1 cellular context compared by ENCODE assay signal in genomic region chr20:32685541-32686529, GRCh38.
TF ChIP-seq lines count a peak whose summit lies in the region.

No MANE protein-coding gene starts in this region.

TF ChIP-seq in HepG2, 621 proteins besides CTCF, POLR2A, EP300 and RAD21 (continued from another document and continues in another):
- TF ChIP-seq ATF6 (CRISPR knock-in tag; conservative IDR thresholded peaks at IDR 0.05), result peak; percentile 93; the same call in 1 of the 2 replicates
- peak; percentile 91 for TF ChIP-seq BORCS8-MEF2B (CRISPR knock-in tag; IDR thresholded peaks at IDR 0.05)
- no peak; the same call in 1 of the 2 replicates for TF ChIP-seq GMEB2 (CRISPR knock-in tag; IDR thresholded peaks at IDR 0.05; ENCODE audit: low read depth)
- TF ChIP-seq ZNF362 (CRISPR knock-in tag; IDR thresholded peaks at IDR 0.05; ENCODE audit: borderline replicate concordance), result peak; percentile 87; the same call in 1 of the 2 replicates
- peak; percentile 88 for TF ChIP-seq MIER2 (CRISPR knock-in tag; IDR thresholded peaks at IDR 0.05)
- peak; percentile 97 for TF ChIP-seq ZBTB20 (CRISPR knock-in tag; IDR thresholded peaks at IDR 0.05; ENCODE audit: borderline replicate concordance, low read depth)
- peak; percentile 94 for TF ChIP-seq POGZ (CRISPR knock-in tag; IDR thresholded peaks at IDR 0.05)
- TF ChIP-seq ZFYVE20 (CRISPR knock-in tag; IDR thresholded peaks at IDR 0.05; ENCODE audit: borderline replicate concordance, low read depth), result no peak
- TF ChIP-seq SNAPC5 (CRISPR knock-in tag; IDR thresholded peaks at IDR 0.05; ENCODE audit: borderline replicate concordance), result peak; percentile 95
- peak; percentile 100 for TF ChIP-seq ZGPAT (CRISPR knock-in tag; IDR thresholded peaks at IDR 0.05)
- TF ChIP-seq ZNF350 (CRISPR knock-in tag; IDR thresholded peaks at IDR 0.05; ENCODE audit: borderline replicate concordance, low read depth), result peak; percentile 96
- TF ChIP-seq E2F5 (CRISPR knock-in tag; conservative IDR thresholded peaks at IDR 0.05), result 0 out of 2 replicates have a peak, but pooled peaks have one; percentile 27
- peak; percentile 31; the same call in 1 of the 2 replicates for TF ChIP-seq NFYB (CRISPR knock-in tag; IDR thresholded peaks at IDR 0.05)
- no peak for TF ChIP-seq CBX2 (IDR thresholded peaks at IDR 0.05; ENCODE audit: low read depth, low read length)
- TF ChIP-seq CBX2 (CRISPR knock-in tag; IDR thresholded peaks at IDR 0.05; ENCODE audit: low read depth), result no peak
- no peak for TF ChIP-seq TRAFD1 (CRISPR knock-in tag; IDR thresholded peaks at IDR 0.05; ENCODE audit: borderline replicate concordance)
- peak; percentile 99 for TF ChIP-seq HNF4A (CRISPR knock-in tag; IDR thresholded peaks at IDR 0.05)
- peak; percentile 81 for TF ChIP-seq RBAK (CRISPR knock-in tag; IDR thresholded peaks at IDR 0.05)
- peak; percentile 98 for TF ChIP-seq ZNF264 (CRISPR knock-in tag; IDR thresholded peaks at IDR 0.05)
- no peak for TF ChIP-seq CERS6 (CRISPR knock-in tag; IDR thresholded peaks at IDR 0.05)
- TF ChIP-seq ZNF230 (CRISPR knock-in tag; IDR thresholded peaks at IDR 0.05), result peak; percentile 83
- TF ChIP-seq SMAD9 (CRISPR knock-in tag; IDR thresholded peaks at IDR 0.05), result no peak
- no peak for TF ChIP-seq HOXA7 (CRISPR knock-in tag; IDR thresholded peaks at IDR 0.05)
- TF ChIP-seq ZNF30 (CRISPR knock-in tag; IDR thresholded peaks at IDR 0.05), result no peak
- peak; percentile 92 for TF ChIP-seq ZNF781 (CRISPR knock-in tag; IDR thresholded peaks at IDR 0.05; ENCODE audit: borderline replicate concordance, not compliant biosample characterization)
- TF ChIP-seq MTA1 (CRISPR knock-in tag; IDR thresholded peaks at IDR 0.05; ENCODE audit: borderline replicate concordance), result peak; percentile 98
- peak; percentile 73 for TF ChIP-seq ZNF746 (CRISPR knock-in tag; IDR thresholded peaks at IDR 0.05)
- TF ChIP-seq DDIT3 (CRISPR knock-in tag; IDR thresholded peaks at IDR 0.05), result no peak
- TF ChIP-seq PHF8 (CRISPR knock-in tag; IDR thresholded peaks at IDR 0.05), result peak; percentile 80; the same call in 1 of the 2 replicates
- TF ChIP-seq TFAP4 (IDR thresholded peaks at IDR 0.05; ENCODE audit: borderline replicate concordance, low read depth), result peak; percentile 92
- TF ChIP-seq ZNF619 (CRISPR knock-in tag; IDR thresholded peaks at IDR 0.05), result no peak
- TF ChIP-seq FOXC1 (CRISPR knock-in tag; IDR thresholded peaks at IDR 0.05; ENCODE audit: borderline replicate concordance), result peak; percentile 60; the same call in 1 of the 2 replicates
- TF ChIP-seq JUND (CRISPR knock-in tag; IDR thresholded peaks at IDR 0.05), result peak; percentile 40; the same call in 1 of the 2 replicates
- TF ChIP-seq SIN3B (IDR thresholded peaks at IDR 0.05; ENCODE audit: low read length), result peak; percentile 66
- TF ChIP-seq ZBTB38 (CRISPR knock-in tag; IDR thresholded peaks at IDR 0.05), result peak; percentile 73; the same call in 1 of the 2 replicates
- peak; percentile 97 for TF ChIP-seq RXRB (CRISPR knock-in tag; IDR thresholded peaks at IDR 0.05; ENCODE audit: borderline replicate concordance)
- no peak for TF ChIP-seq AGO2 (optimal IDR thresholded peaks at IDR 0.05; ENCODE audit: low read depth, low read length)
- TF ChIP-seq ZNF343 (CRISPR knock-in tag; IDR thresholded peaks at IDR 0.05), result no peak
- peak; percentile 77 for TF ChIP-seq ZNF263 (CRISPR knock-in tag; IDR thresholded peaks at IDR 0.05)
- peak; percentile 80 for TF ChIP-seq ZBTB43 (CRISPR knock-in tag; conservative IDR thresholded peaks at IDR 0.05)
- TF ChIP-seq AKAP8 (CRISPR knock-in tag; IDR thresholded peaks at IDR 0.05), result peak; percentile 57; the same call in 1 of the 2 replicates
- TF ChIP-seq U2AF2 (IDR thresholded peaks at IDR 0.05; ENCODE audit: low read depth, low read length), result 0 out of 2 replicates have a peak, but pooled peaks have one; percentile 15
- no peak for TF ChIP-seq FOXO4 (CRISPR knock-in tag; conservative IDR thresholded peaks at IDR 0.05)
- peak; percentile 92 for TF ChIP-seq ZNF772 (CRISPR knock-in tag; IDR thresholded peaks at IDR 0.05)
- TF ChIP-seq ZNF143 (CRISPR knock-in tag; IDR thresholded peaks at IDR 0.05), result peak; percentile 81
- TF ChIP-seq ZBTB26 (CRISPR knock-in tag; IDR thresholded peaks at IDR 0.05; ENCODE audit: borderline replicate concordance), result peak; percentile 64; the same call in 1 of the 2 replicates
- TF ChIP-seq ZNF878 (CRISPR knock-in tag; IDR thresholded peaks at IDR 0.05), result peak; percentile 92; the same call in 1 of the 2 replicates
- TF ChIP-seq ZMAT3 (CRISPR knock-in tag; conservative IDR thresholded peaks at IDR 0.05), result peak; percentile 89; the same call in 1 of the 2 replicates
- TF ChIP-seq ZNF484 (CRISPR knock-in tag; IDR thresholded peaks at IDR 0.05; ENCODE audit: borderline replicate concordance, low read depth), result no peak
- TF ChIP-seq ZNF253 (CRISPR knock-in tag; IDR thresholded peaks at IDR 0.05; ENCODE audit: borderline replicate concordance), result 0 out of 2 replicates have a peak, but pooled peaks have one; percentile 42
- peak; percentile 78; the same call in 1 of the 2 replicates for TF ChIP-seq ZSCAN22 (CRISPR knock-in tag; IDR thresholded peaks at IDR 0.05)
- peak; percentile 100 for TF ChIP-seq FOXJ3 (CRISPR knock-in tag; IDR thresholded peaks at IDR 0.05; ENCODE audit: borderline replicate concordance)
